In the genomic region with DNA sequence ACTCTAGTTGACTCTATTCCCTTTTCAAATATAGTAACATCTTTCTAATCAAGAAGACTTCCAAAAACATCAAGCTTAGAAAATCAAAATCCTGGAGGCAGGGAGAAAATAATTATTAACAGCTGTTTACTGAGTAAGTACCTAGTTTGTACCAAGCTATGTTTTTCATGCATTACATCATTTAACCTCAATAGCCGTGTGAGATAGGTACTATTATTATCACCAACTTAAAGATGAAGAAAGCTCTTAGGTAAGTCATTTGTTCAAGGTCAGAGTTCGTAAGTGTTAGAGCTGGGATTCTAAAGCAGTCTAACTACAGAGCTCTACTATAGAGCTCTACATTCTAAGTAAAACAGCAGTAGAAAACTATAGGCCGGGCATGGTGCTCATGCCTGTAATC, we compare ENCODE assay signal across 14 cellular contexts. TPM values are rescaled to one million over a fixed set of nuclear protein-coding genes. Genes with fewer than 3 reads are reported as not detected.
DNase-seq lines count a peak whose midpoint lies in the region; ATAC-seq and TF ChIP-seq lines count a peak whose summit lies in the region.
"Had no signal": no experiment of that assay in that cellular context is flagged by ENCODE, and none has a peak within 500 bp of the region (broad histone marks: within the 10 kb centered on the region; RNA-seq: fewer than 3 reads in every experiment).

No MANE protein-coding gene starts in this region.

- no peak overlapping the region for H3K27ac ChIP-seq in CD4-positive, alpha-beta memory T cell (ENCODE audit: low read depth, low read length)
- no peak overlapping the region for H3K27ac ChIP-seq in thyroid gland
- H3K27ac ChIP-seq: SJSA1 had no signal

- WGBS in thyroid gland, 2 donors, result 91 to 92% methylated on average over 3 of the region's 3 CpGs

- H3K4me1 Mint-ChIP-seq in CD4-positive, alpha-beta memory T cell, result peaks cover 60 to 90% (median 72%) of the 10 kb centered on the region in 4 donors
- peaks cover 52 to 78% of the 10 kb centered on the region in 2 donors for H3K4me1 Mint-ChIP-seq in effector memory CD8-positive, alpha-beta T cell (ENCODE audit: low read depth in 2 of 2)

- H3K4me3 Mint-ChIP-seq in CD4-positive, alpha-beta memory T cell, result peak overlapping the region in 7 of 8 donors; percentile 0 to 65 (median 47)
- H3K4me3 Mint-ChIP-seq in effector memory CD8-positive, alpha-beta T cell, result peak overlapping the region; percentile 39 to 41

- H3K27me3 Mint-ChIP-seq in CD4-positive, alpha-beta memory T cell, result no peaks in the 10 kb centered on the region
- H3K27me3 Mint-ChIP-seq in effector memory CD8-positive, alpha-beta T cell, result no peaks in the 10 kb centered on the region

- no peaks in the 10 kb centered on the region for H3K36me3 ChIP-seq in CD4-positive, alpha-beta memory T cell (ENCODE audit: insufficient read depth, low read length)
- no peaks in the 10 kb centered on the region for H3K36me3 ChIP-seq in thyroid gland

- peaks cover 50% of the 10 kb centered on the region for H3K4me1 ChIP-seq in CD4-positive, alpha-beta memory T cell (ENCODE audit: insufficient read depth, low read length)
- H3K4me1 ChIP-seq in thyroid gland, result peaks cover 7 to 14% of the 10 kb centered on the region in 2 donors

- no peak for TF ChIP-seq CTCF in thyroid gland (IDR thresholded peaks at IDR 0.05)
- no peak for TF ChIP-seq CTCF in GM20000 (IDR thresholded peaks at IDR 0.05; ENCODE audit: extremely low read depth, missing control alignments)

- H3K9me3 Mint-ChIP-seq in CD4-positive, alpha-beta memory T cell, result peaks cover 0 to 12% (median 6%) of the 10 kb centered on the region in 8 donors
- no peaks in the 10 kb centered on the region for H3K9me3 Mint-ChIP-seq in effector memory CD8-positive, alpha-beta T cell

- no peaks in the 10 kb centered on the region for H3K27me3 ChIP-seq in CD4-positive, alpha-beta memory T cell (ENCODE audit: insufficient read depth, low read length)
- H3K27me3 ChIP-seq in thyroid gland, result no peaks in the 10 kb centered on the region
- H3K27me3 ChIP-seq: SJSA1 had no signal

- no peak overlapping the region for H3K4me3 ChIP-seq in CD4-positive, alpha-beta memory T cell (ENCODE audit: low read length in 2 of 2)
- no peak overlapping the region for H3K4me3 ChIP-seq in thyroid gland (replicated peaks in 1 of 3)
- H3K4me3 ChIP-seq: SJSA1 had no signal

- no peak for TF ChIP-seq POLR2A in thyroid gland (IDR thresholded peaks at IDR 0.05)

- H3K9me3 ChIP-seq in CD4-positive, alpha-beta memory T cell (ENCODE audit: control insufficient read depth in 1 of 2, low read length in 2 of 2), result no peaks in the 10 kb centered on the region
- no peaks in the 10 kb centered on the region for H3K9me3 ChIP-seq in thyroid gland
- H3K9me3 ChIP-seq: SJSA1 had no signal

- intact Hi-C loops in CD4-positive, alpha-beta memory T cell (cut with micrococcal nuclease), result loop anchor here (5.0 kb wide), 1 partner anchor 35 kb away; no protein-coding TSS in a partner anchor
- intact Hi-C loops in thyroid gland (cut with DNase I), result no loop called here

- peaks cover 5 to 23% of the 10 kb centered on the region in 2 donors for H3K36me3 Mint-ChIP-seq in CD4-positive, alpha-beta memory T cell
- peaks cover 4% of the 10 kb centered on the region for H3K36me3 Mint-ChIP-seq in effector memory CD8-positive, alpha-beta T cell (ENCODE audit: insufficient read depth)

- no peak for DNase-seq in CD4-positive, alpha-beta memory T cell
- DNase-seq in effector memory CD8-positive, alpha-beta T cell, result no peak
- DNase-seq in thyroid gland (no peak), DMS79 treated with DMSO at 0.1 percent for 48 hours (lab: John Stamatoyannopoulos, UW) (no peak), GM20000 (ENCODE audit: low spot score) (no peak)
- DNase-seq: activated CD8-positive, alpha-beta memory T cell treated with anti-CD3 and anti-CD28 coated beads, Interleukin-2, amount 50 U/mL, for 4 hours; hippocampal formation; Kasumi-1; midbrain; NCI-H226 had no signal

- H3K27ac Mint-ChIP-seq in CD4-positive, alpha-beta memory T cell, result peak overlapping the region in 5 of 7 donors; percentile 0 to 73 (median 30)
- peak overlapping the region; percentile 5 to 47 for H3K27ac Mint-ChIP-seq in effector memory CD8-positive, alpha-beta T cell

- ATAC-seq in GM19438 (IDR thresholded peaks at IDR 0.05; ENCODE audit: low read depth, unreplicated experiment) (peak; percentile 37), HG03280 (IDR thresholded peaks at IDR 0.05; ENCODE audit: unreplicated experiment) (peak; percentile 29), GM19035 (IDR thresholded peaks at IDR 0.05; ENCODE audit: unreplicated experiment) (no peak)
- peak; percentile 36 for ATAC-seq in effector memory CD8-positive, alpha-beta T cell (replicated peaks)

- POLR2A ChIA-PET in CD4-positive, alpha-beta memory T cell (lab: Charles Lee; ENCODE audit: partially characterized antibody), result interaction anchor here (0.5 to 1.8 kb wide), 4 partner anchors 11 to 43 kb away, joined by 4 to 6 read pairs (median 4); a partner anchor contains a TSS

- CTCF ChIA-PET in CD4-positive, alpha-beta memory T cell (lab: Charles Lee; ENCODE audit: partially characterized antibody), result interaction anchor here (1.5 kb wide), 1 partner anchor 94 kb away, joined by 4 read pairs; no protein-coding TSS in a partner anchor

RNA-seq across cellular contexts. Expression of a gene that starts 41.6 kb away (rescaled TPM):
- total RNA-seq in CD4-positive, alpha-beta memory T cell, result 10 to 100 TPM; 33.4 to 35.0 TPM
- polyA plus RNA-seq in CD4-positive, alpha-beta memory T cell, result 10 to 100 TPM; 10.4 to 17.6 TPM
- 10 to 100 TPM; 35.0 to 53.2 (median 44.0) TPM for total RNA-seq in thyroid gland
